Comparison of ENCODE assay signal across 1 cellular context in genomic region chr4:76053730-76054129, GRCh38.
TF ChIP-seq lines count a peak whose summit lies in the region.

No MANE protein-coding gene starts in this region.

TF ChIP-seq in GM23338, 12 proteins besides CTCF, POLR2A, EP300 and RAD21 (continued from another document):
- TF ChIP-seq, protein P1, sequence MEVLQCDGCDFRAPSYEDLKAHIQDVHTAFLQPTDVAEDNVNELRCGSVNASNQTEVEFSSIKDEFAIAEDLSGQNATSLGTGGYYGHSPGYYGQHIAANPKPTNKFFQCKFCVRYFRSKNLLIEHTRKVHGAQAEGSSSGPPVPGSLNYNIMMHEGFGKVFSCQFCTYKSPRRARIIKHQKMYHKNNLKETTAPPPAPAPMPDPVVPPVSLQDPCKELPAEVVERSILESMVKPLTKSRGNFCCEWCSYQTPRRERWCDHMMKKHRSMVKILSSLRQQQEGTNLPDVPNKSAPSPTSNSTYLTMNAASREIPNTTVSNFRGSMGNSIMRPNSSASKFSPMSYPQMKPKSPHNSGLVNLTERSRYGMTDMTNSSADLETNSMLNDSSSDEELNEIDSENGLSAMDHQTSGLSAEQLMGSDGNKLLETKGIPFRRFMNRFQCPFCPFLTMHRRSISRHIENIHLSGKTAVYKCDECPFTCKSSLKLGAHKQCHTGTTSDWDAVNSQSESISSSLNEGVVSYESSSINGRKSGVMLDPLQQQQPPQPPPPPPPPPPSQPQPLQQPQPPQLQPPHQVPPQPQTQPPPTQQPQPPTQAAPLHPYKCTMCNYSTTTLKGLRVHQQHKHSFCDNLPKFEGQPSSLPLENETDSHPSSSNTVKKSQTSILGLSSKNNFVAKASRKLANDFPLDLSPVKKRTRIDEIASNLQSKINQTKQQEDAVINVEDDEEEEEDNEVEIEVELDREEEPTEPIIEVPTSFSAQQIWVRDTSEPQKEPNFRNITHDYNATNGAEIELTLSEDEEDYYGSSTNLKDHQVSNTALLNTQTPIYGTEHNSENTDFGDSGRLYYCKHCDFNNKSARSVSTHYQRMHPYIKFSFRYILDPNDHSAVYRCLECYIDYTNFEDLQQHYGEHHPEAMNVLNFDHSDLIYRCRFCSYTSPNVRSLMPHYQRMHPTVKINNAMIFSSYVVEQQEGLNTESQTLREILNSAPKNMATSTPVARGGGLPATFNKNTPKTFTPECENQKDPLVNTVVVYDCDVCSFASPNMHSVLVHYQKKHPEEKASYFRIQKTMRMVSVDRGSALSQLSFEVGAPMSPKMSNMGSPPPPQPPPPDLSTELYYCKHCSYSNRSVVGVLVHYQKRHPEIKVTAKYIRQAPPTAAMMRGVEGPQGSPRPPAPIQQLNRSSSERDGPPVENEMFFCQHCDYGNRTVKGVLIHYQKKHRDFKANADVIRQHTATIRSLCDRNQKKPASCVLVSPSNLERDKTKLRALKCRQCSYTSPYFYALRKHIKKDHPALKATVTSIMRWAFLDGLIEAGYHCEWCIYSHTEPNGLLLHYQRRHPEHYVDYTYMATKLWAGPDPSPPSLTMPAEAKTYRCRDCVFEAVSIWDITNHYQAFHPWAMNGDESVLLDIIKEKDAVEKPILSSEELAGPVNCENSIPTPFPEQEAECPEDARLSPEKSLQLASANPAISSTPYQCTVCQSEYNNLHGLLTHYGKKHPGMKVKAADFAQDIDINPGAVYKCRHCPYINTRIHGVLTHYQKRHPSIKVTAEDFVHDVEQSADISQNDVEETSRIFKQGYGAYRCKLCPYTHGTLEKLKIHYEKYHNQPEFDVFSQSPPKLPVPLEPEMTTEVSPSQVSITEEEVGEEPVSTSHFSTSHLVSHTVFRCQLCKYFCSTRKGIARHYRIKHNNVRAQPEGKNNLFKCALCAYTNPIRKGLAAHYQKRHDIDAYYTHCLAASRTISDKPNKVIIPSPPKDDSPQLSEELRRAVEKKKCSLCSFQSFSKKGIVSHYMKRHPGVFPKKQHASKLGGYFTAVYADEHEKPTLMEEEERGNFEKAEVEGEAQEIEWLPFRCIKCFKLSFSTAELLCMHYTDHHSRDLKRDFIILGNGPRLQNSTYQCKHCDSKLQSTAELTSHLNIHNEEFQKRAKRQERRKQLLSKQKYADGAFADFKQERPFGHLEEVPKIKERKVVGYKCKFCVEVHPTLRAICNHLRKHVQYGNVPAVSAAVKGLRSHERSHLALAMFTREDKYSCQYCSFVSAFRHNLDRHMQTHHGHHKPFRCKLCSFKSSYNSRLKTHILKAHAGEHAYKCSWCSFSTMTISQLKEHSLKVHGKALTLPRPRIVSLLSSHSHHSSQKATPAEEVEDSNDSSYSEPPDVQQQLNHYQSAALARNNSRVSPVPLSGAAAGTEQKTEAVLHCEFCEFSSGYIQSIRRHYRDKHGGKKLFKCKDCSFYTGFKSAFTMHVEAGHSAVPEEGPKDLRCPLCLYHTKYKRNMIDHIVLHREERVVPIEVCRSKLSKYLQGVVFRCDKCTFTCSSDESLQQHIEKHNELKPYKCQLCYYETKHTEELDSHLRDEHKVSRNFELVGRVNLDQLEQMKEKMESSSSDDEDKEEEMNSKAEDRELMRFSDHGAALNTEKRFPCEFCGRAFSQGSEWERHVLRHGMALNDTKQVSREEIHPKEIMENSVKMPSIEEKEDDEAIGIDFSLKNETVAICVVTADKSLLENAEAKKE (CRISPR knock-in tag; IDR thresholded peaks at IDR 0.05) = no peak
- no peak for TF ChIP-seq CREB1 (CRISPR knock-in tag; IDR thresholded peaks at IDR 0.05; ENCODE audit: low read depth)
- TF ChIP-seq EZH2phosphoT487 (IDR thresholded peaks at IDR 0.05; ENCODE audit: unreplicated experiment) = no peak
- no peak for TF ChIP-seq NANOG (IDR thresholded peaks at IDR 0.05; ENCODE audit: borderline replicate concordance)
- TF ChIP-seq ZNF331 (CRISPR knock-in tag; IDR thresholded peaks at IDR 0.05; ENCODE audit: low read depth) = no peak
- TF ChIP-seq JUNB (IDR thresholded peaks at IDR 0.05; ENCODE audit: unreplicated experiment) = no peak
- no peak for TF ChIP-seq POLR2AphosphoS5 (IDR thresholded peaks at IDR 0.05; ENCODE audit: low read depth)
- no peak for TF ChIP-seq STAT1 (IDR thresholded peaks at IDR 0.05; ENCODE audit: unreplicated experiment)
- TF ChIP-seq, protein P2, sequence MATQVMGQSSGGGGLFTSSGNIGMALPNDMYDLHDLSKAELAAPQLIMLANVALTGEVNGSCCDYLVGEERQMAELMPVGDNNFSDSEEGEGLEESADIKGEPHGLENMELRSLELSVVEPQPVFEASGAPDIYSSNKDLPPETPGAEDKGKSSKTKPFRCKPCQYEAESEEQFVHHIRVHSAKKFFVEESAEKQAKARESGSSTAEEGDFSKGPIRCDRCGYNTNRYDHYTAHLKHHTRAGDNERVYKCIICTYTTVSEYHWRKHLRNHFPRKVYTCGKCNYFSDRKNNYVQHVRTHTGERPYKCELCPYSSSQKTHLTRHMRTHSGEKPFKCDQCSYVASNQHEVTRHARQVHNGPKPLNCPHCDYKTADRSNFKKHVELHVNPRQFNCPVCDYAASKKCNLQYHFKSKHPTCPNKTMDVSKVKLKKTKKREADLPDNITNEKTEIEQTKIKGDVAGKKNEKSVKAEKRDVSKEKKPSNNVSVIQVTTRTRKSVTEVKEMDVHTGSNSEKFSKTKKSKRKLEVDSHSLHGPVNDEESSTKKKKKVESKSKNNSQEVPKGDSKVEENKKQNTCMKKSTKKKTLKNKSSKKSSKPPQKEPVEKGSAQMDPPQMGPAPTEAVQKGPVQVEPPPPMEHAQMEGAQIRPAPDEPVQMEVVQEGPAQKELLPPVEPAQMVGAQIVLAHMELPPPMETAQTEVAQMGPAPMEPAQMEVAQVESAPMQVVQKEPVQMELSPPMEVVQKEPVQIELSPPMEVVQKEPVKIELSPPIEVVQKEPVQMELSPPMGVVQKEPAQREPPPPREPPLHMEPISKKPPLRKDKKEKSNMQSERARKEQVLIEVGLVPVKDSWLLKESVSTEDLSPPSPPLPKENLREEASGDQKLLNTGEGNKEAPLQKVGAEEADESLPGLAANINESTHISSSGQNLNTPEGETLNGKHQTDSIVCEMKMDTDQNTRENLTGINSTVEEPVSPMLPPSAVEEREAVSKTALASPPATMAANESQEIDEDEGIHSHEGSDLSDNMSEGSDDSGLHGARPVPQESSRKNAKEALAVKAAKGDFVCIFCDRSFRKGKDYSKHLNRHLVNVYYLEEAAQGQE (IDR thresholded peaks at IDR 0.05; ENCODE audit: unreplicated experiment) = no peak
